Comparison of ENCODE assay signal across 9 cellular contexts in genomic region chr9:131670247-131670681, GRCh38.
DNase-seq lines count a peak whose midpoint lies in the region; ATAC-seq and TF ChIP-seq lines count a peak whose summit lies in the region.
"Had no signal": no experiment of that assay in that cellular context is flagged by ENCODE, and none has a peak within 500 bp of the region (broad histone marks: within the 10 kb centered on the region; RNA-seq: fewer than 3 reads in every experiment).

No MANE protein-coding gene starts in this region.

- H3K36me3 ChIP-seq in muscle layer of duodenum (ENCODE audit: control insufficient read depth in 1 of 2, insufficient read depth in 2 of 2, low read length in 2 of 2) (peaks cover 0 to 4% of the 10 kb centered on the region in 2 donors), upper lobe of left lung (no peaks in the 10 kb centered on the region)

- WGBS in upper lobe of left lung, 2 donors: 50 to 62% methylated on average over 9 of the region's 9 CpGs

- ATAC-seq in upper lobe of left lung (ENCODE audit: low FRiP score in 2 of 2): peak; percentile 56 to 74
- ATAC-seq in GM21576 (IDR thresholded peaks at IDR 0.05; ENCODE audit: unreplicated experiment): no peak

- H3K27ac ChIP-seq in dorsolateral prefrontal cortex: peak overlapping the region in 54 of 59 donors; percentile 16 to 91 (median 80)
- H3K27ac ChIP-seq in muscle layer of duodenum (ENCODE audit: low read length): peak overlapping the region; percentile 32
- peak overlapping the region; percentile 79 to 91 (median 86) for H3K27ac ChIP-seq in upper lobe of left lung

- H3K36me3 Mint-ChIP-seq in activated naive CD4-positive, alpha-beta T cell treated with anti-CD3 and anti-CD28 coated beads for 36 hours (ENCODE audit: low read depth): peaks cover 4% of the 10 kb centered on the region

- H3K9me3 Mint-ChIP-seq in activated naive CD4-positive, alpha-beta T cell treated with anti-CD3 and anti-CD28 coated beads for 36 hours: no peaks in the 10 kb centered on the region

- H3K27me3 ChIP-seq in dorsolateral prefrontal cortex (no peaks in the 10 kb centered on the region), muscle layer of duodenum (ENCODE audit: low read depth, low read length) (no peaks in the 10 kb centered on the region), upper lobe of left lung (no peaks in the 10 kb centered on the region)

- intact Hi-C loops in activated naive CD4-positive, alpha-beta T cell treated with anti-CD3 and anti-CD28 coated beads for 36 hours (cut with micrococcal nuclease): no loop called here
- intact Hi-C loops in dorsolateral prefrontal cortex (cut with DNase I): no loop called here

- H3K4me3 Mint-ChIP-seq in activated naive CD4-positive, alpha-beta T cell treated with anti-CD3 and anti-CD28 coated beads for 36 hours: no peak overlapping the region

- H3K4me1 Mint-ChIP-seq in activated naive CD4-positive, alpha-beta T cell treated with anti-CD3 and anti-CD28 coated beads for 36 hours (ENCODE audit: low read depth): peaks cover 85% of the 10 kb centered on the region

- TF ChIP-seq EP300 in upper lobe of left lung (IDR thresholded peaks at IDR 0.05): peak in 2 of 4 donors; percentile 60 to 75

- H3K27me3 Mint-ChIP-seq in activated naive CD4-positive, alpha-beta T cell treated with anti-CD3 and anti-CD28 coated beads for 36 hours (ENCODE audit: low read depth): no peaks in the 10 kb centered on the region

- no peak overlapping the region for H3K4me3 ChIP-seq in dorsolateral prefrontal cortex
- H3K4me3 ChIP-seq in muscle layer of duodenum (ENCODE audit: low read depth in 1 of 2, low read length in 2 of 2): no peak overlapping the region
- H3K4me3 ChIP-seq in upper lobe of left lung: no peak overlapping the region

- CTCF ChIA-PET in activated naive CD4-positive, alpha-beta T cell treated with anti-CD3 and anti-CD28 coated beads for 36 hours (lab: Charles Lee): interaction anchor here (1.3 kb wide), 1 partner anchor 73 kb away, joined by 3 read pairs; no protein-coding TSS in a partner anchor

- H3K27ac Mint-ChIP-seq in activated naive CD4-positive, alpha-beta T cell treated with anti-CD3 and anti-CD28 coated beads for 36 hours: peak overlapping the region; percentile 43

- H3K9me3 ChIP-seq in muscle layer of duodenum (ENCODE audit: control insufficient read depth in 1 of 2, low read length in 2 of 2) (no peaks in the 10 kb centered on the region), upper lobe of left lung (no peaks in the 10 kb centered on the region)

- H3K4me1 ChIP-seq in muscle layer of duodenum (ENCODE audit: control insufficient read depth in 1 of 2, insufficient read depth in 2 of 2, low read length in 2 of 2) (peaks cover 20 to 49% of the 10 kb centered on the region in 2 donors), upper lobe of left lung (peaks cover 68 to 87% (median 78%) of the 10 kb centered on the region in 4 donors)

- TF ChIP-seq POLR2A in upper lobe of left lung (IDR thresholded peaks at IDR 0.05): peak in 2 of 4 donors; percentile 32 to 72

- DNase-seq in activated naive CD4-positive, alpha-beta T cell treated with anti-CD3 and anti-CD28 coated beads for 36 hours: no peak
- DNase-seq in activated naive CD4-positive, alpha-beta T cell (lab: John Stamatoyannopoulos, UW): no peak
- DNase-seq in dorsolateral prefrontal cortex: no peak
- peak in 1 of 2 donors; percentile 84 for DNase-seq in upper lobe of left lung
- DNase-seq in stimulated activated CD4-positive, alpha-beta T cell treated with anti-CD3 and anti-CD28 coated beads, Interleukin-2, amount 100 ng/mL, for 48 hours: no peak
- DNase-seq in NCI-H524 (lab: John Stamatoyannopoulos, UW): no peak
- DNase-seq: NCI-H2081 had no signal

- TF ChIP-seq CTCF in dorsolateral prefrontal cortex (IDR thresholded peaks at IDR 0.05 in 54 of 56, conservative IDR thresholded peaks at IDR 0.05 in 2 of 56; ENCODE audit: low read depth in 1 of 56, partially characterized antibody in 56 of 56) (no peak), upper lobe of left lung (IDR thresholded peaks at IDR 0.05) (peak in 1 of 6 experiments; percentile 24)

Comparison
In these comparisons a context has a peak if more than half of its experiments do, and no peak if none do; other contexts are left out.
1. H3K27ac ChIP-seq: peak in every context shown above with its lines; median percentile 86 in upper lobe of left lung; 80 in dorsolateral prefrontal cortex; 32 in muscle layer of duodenum.